In the genomic region with DNA sequence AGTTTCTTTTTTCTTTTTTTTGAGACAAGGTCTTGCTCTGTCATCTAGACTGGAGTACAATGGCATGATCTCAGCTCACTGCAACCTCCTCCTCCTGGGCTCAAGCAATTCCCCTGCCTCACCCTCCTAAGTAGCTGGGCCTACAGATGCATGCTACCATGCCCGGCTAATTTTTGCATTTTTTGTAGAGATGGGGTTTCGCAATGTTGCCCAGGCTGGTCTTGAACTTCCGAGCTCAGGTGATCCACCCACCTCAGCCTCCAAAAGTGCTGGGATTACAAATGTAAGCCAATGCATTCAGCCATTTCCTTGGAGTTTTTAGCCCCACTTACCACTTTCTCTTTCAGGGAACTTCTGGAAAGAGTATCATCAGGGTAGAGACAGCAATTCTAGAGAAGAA, we compare ENCODE assay signal across 10 cellular contexts.
"Had no signal": no experiment of that assay in that cellular context is flagged by ENCODE, and none has a peak within 500 bp of the region (broad histone marks: within the 10 kb centered on the region; RNA-seq: fewer than 3 reads in every experiment).

No MANE protein-coding gene starts in this region.

- H3K4me3 ChIP-seq: GM23248, GM23338, HAP-1 had no signal

- H3K9ac ChIP-seq: GM23248 had no signal

- H3K4me2 ChIP-seq: GM23338 had no signal

- DNase-seq: GM23248, GOT3, H7, H9, HCEC 1CT, HFFc6 had no signal

- H3K4me1 ChIP-seq: HAP-1 had no signal

- H3K27ac ChIP-seq: GM23248 had no signal

- ATAC-seq: GM23338, HCT116 had no signal

- H2AFZ ChIP-seq: GM23248 had no signal

- FAIRE-seq: H54 had no signal

- H3K9me3 ChIP-seq: HAP-1 had no signal

- H3K36me3 ChIP-seq: HAP-1 had no signal
